16 cellular contexts compared by ENCODE assay signal in the genomic region with DNA sequence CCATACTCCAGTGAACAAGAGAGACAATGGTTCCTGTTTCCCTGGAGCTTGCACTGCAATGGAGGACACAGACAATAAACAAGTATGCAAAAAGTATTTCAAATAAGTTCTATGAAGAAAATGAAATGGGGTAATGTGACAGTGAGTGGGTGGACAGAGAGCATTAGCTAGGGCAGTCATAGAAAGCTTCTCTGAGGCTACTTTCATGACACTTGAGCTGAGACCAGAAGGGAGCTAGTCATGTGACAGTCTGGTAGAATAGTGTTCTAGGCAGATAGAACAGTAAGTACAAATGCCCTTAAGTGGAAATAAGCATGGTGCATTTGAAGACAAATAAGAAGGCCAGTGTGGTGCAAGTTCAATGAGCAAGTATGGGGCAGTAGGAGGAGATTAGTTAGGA.
"Had no signal": no experiment of that assay in that cellular context is flagged by ENCODE, and none has a peak within 500 bp of the region (broad histone marks: within the 10 kb centered on the region; RNA-seq: fewer than 3 reads in every experiment).

No MANE protein-coding gene starts in this region.

- H3K27ac ChIP-seq: ascending aorta, esophagus muscularis mucosa, psoas muscle, testis, WERI-Rb-1 had no signal

- ATAC-seq: left cardiac atrium; naive thymus-derived CD8-positive, alpha-beta T cell; psoas muscle had no signal

- H3K9me3 Mint-ChIP-seq: stimulated activated naive CD8-positive, alpha-beta T cell treated with anti-CD3 and anti-CD28 coated beads, Interleukin-15, Interleukin-2, amounts not matched to agents 100 ng/mL and 50 ng/mL, for 24 hours had no signal

- H3K4me3 ChIP-seq: ascending aorta, esophagus muscularis mucosa, lung, psoas muscle, testis had no signal

- H3K27me3 Mint-ChIP-seq: activated CD4-positive, alpha-beta T cell treated with anti-CD3 and anti-CD28 coated beads for 36 hours; naive thymus-derived CD8-positive, alpha-beta T cell; stimulated activated naive CD8-positive, alpha-beta T cell treated with anti-CD3 and anti-CD28 coated beads, Interleukin-15, Interleukin-2, amounts not matched to agents 100 ng/mL and 50 ng/mL, for 24 hours had no signal

- H3K4me1 ChIP-seq: ascending aorta, esophagus muscularis mucosa, psoas muscle, testis had no signal

- H3K36me3 ChIP-seq: ascending aorta, esophagus muscularis mucosa, WERI-Rb-1 had no signal

- H3K4me3 Mint-ChIP-seq: activated CD4-positive, alpha-beta T cell treated with anti-CD3 and anti-CD28 coated beads for 36 hours; immature natural killer cell; stimulated activated naive CD8-positive, alpha-beta T cell treated with anti-CD3 and anti-CD28 coated beads, Interleukin-15, Interleukin-2, amounts not matched to agents 100 ng/mL and 50 ng/mL, for 24 hours had no signal

- H3K36me3 Mint-ChIP-seq: immature natural killer cell; naive thymus-derived CD8-positive, alpha-beta T cell had no signal

- H3K27me3 ChIP-seq: ascending aorta, esophagus muscularis mucosa, testis had no signal

- DNase-seq: activated CD4-positive, alpha-beta T cell treated with anti-CD3 and anti-CD28 coated beads for 36 hours; activated CD8-positive, alpha-beta memory T cell treated with anti-CD3 and anti-CD28 coated beads for 24 hours; glutamatergic neuron; immature natural killer cell; left cardiac atrium; naive thymus-derived CD8-positive, alpha-beta T cell; nucleus accumbens; psoas muscle; stimulated activated CD4-positive, alpha-beta T cell treated with anti-CD3 and anti-CD28 coated beads, Interleukin-12 subunit alpha, Interleukin-12 subunit beta, amount 100 ng/mL, for 4 hours; T1000; testis; WERI-Rb-1 had no signal

- H3K27ac Mint-ChIP-seq: activated CD4-positive, alpha-beta T cell treated with anti-CD3 and anti-CD28 coated beads for 36 hours; immature natural killer cell; stimulated activated naive CD8-positive, alpha-beta T cell treated with anti-CD3 and anti-CD28 coated beads, Interleukin-15, Interleukin-2, amounts not matched to agents 100 ng/mL and 50 ng/mL, for 24 hours had no signal

- H3K9me3 ChIP-seq: ascending aorta, esophagus muscularis mucosa, psoas muscle, testis had no signal
